8 cellular contexts compared by ENCODE assay signal in the genomic region with DNA sequence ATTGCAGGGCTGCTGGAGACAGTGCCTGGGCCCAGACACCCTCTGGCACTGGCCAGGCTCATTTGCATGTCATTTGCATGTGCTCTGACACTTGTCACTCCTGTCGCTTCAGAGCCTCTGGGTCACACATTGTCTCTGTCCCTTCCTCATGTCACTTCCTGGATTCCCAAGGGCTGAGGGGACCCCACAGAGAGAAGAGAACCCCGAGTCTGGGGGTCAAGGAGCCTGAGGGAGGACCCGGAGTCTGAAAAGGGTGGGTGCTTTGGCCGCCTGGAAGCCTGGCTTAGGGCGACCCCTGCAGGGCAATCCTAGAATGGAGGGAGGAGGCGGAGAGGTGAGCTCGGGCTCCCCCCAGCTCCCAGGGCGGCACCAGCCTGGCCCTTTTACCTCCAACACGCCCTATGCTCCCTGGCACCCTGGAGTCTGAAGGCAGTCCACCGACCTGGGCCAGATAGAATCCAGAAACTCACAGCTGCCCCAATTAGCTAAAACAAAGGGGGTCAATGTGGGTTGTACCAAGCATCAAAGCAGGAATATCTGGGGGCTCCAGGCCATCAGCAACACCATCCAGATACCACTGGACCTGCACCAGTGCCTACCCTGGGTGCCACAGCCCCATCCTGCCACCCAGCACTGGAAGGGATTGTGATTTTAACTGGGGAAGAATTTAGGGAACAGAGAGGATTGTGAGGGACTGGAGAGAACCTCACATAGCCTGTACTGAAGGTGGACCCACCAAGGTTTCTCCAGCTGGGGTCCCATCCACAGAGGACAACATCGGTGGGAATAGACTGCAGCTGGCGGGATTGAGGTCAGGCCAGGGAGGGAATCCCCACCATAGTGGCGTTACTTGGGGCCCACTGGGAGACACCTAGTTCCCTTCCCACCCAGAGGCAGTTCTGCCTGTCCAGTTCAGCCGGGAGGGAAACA. TPM values are rescaled to one million over a fixed set of nuclear protein-coding genes. Genes with fewer than 3 reads are reported as not detected.
DNase-seq lines count a peak whose midpoint lies in the region; ATAC-seq and TF ChIP-seq lines count a peak whose summit lies in the region.

No MANE protein-coding gene starts in this region.

- H3K36me3 Mint-ChIP-seq in activated naive CD8-positive, alpha-beta T cell treated with anti-CD3 and anti-CD28 coated beads for 36 hours = no peaks in the 10 kb centered on the region

- H2AFZ ChIP-seq in ACC112 (ENCODE audit: low read length, unreplicated experiment) = no peak overlapping the region

- intact Hi-C loops in right cardiac atrium (cut with DNase I) = loop anchor here (2.0 to 10.0 kb wide), 5 partner anchors 206 to 716 kb away; no protein-coding TSS in a partner anchor

- peak; percentile 73 for TF ChIP-seq CTCF in GM13977 (IDR thresholded peaks at IDR 0.05; ENCODE audit: extremely low read depth, insufficient read depth, missing control alignments)

- H3K36me3 ChIP-seq in ACC112 (ENCODE audit: insufficient read depth, low read length) = no peaks in the 10 kb centered on the region

- H3K79me2 ChIP-seq in ACC112 (ENCODE audit: control insufficient read depth, insufficient read depth, low read length, unreplicated experiment) = no peaks in the 10 kb centered on the region

- H3K27me3 Mint-ChIP-seq in activated naive CD8-positive, alpha-beta T cell treated with anti-CD3 and anti-CD28 coated beads for 36 hours = no peaks in the 10 kb centered on the region

- peak; percentile 85 for DNase-seq in GM13977 (ENCODE audit: low spot score)
- peak; percentile 69 for DNase-seq in SK-MEL-5 (ENCODE audit: low read depth, low spot score)
- DNase-seq in activated naive CD8-positive, alpha-beta T cell treated with anti-CD3 and anti-CD28 coated beads for 36 hours = peak; percentile 80
- peak; percentile 58 to 84 (median 83) for DNase-seq in right cardiac atrium
- peak; percentile 55 to 81 for DNase-seq in stimulated activated CD4-positive, alpha-beta T cell treated with anti-CD3 and anti-CD28 coated beads, Interleukin-12 subunit alpha, Interleukin-12 subunit beta, amount 100 ng/mL, for 24 hours (ENCODE audit: low read depth in 2 of 2)
- DNase-seq in epidermal melanocyte (ENCODE audit: insufficient read length, low spot score) = no peak

- H3K9me3 ChIP-seq in right cardiac atrium (ENCODE audit: control insufficient read depth, low read length) = no peaks in the 10 kb centered on the region

- no peaks in the 10 kb centered on the region for H3K9me3 Mint-ChIP-seq in activated naive CD8-positive, alpha-beta T cell treated with anti-CD3 and anti-CD28 coated beads for 36 hours

- peaks cover 49% of the 10 kb centered on the region for H3K4me1 ChIP-seq in ACC112 (ENCODE audit: control insufficient read depth, insufficient read depth, low read length, unreplicated experiment)
- H3K4me1 ChIP-seq in right cardiac atrium (ENCODE audit: control insufficient read depth, insufficient read depth, low read length) = peaks cover 6% of the 10 kb centered on the region

- no peaks in the 10 kb centered on the region for H3K27me3 ChIP-seq in ACC112 (ENCODE audit: insufficient read depth, low read length)
- H3K27me3 ChIP-seq in right cardiac atrium (ENCODE audit: control insufficient read depth, insufficient read depth) = no peaks in the 10 kb centered on the region

- peak overlapping the region; percentile 93 for H3K27ac ChIP-seq in ACC112 (ENCODE audit: low read depth, low read length)
- no peak overlapping the region for H3K27ac ChIP-seq in right cardiac atrium (ENCODE audit: low read length)

- no peak overlapping the region for H3K27ac Mint-ChIP-seq in activated naive CD8-positive, alpha-beta T cell treated with anti-CD3 and anti-CD28 coated beads for 36 hours

- peaks cover 25% of the 10 kb centered on the region for H3K4me1 Mint-ChIP-seq in activated naive CD8-positive, alpha-beta T cell treated with anti-CD3 and anti-CD28 coated beads for 36 hours

- 46% methylated on average over 14 of the region's 14 CpGs for WGBS in right cardiac atrium

- H3K4me3 ChIP-seq in ACC112 (ENCODE audit: low read depth, low read length) (no peak overlapping the region; the same call in 1 of the 2 replicates), right cardiac atrium (ENCODE audit: low read length) (no peak overlapping the region)

- ATAC-seq in HG03280 (IDR thresholded peaks at IDR 0.05; ENCODE audit: unreplicated experiment) (peak; percentile 65), right cardiac atrium (peak in 1 of 2 donors; percentile 22)

- in situ Hi-C loops in GM13977 (cut with MboI; ENCODE audit: low pct_unique_long_range_greater_than_20kb, low sequenced_read_pairs, unreplicated experiment) = no loop called here
- in situ Hi-C loops in SK-MEL-5 (cut with HindIII; ENCODE audit: low pct_unique_long_range_greater_than_20kb, low sequenced_read_pairs) = no loop called here

- H3K4me3 Mint-ChIP-seq in activated naive CD8-positive, alpha-beta T cell treated with anti-CD3 and anti-CD28 coated beads for 36 hours = no peak overlapping the region

RNA-seq across cellular contexts. Expression of a gene that starts 21.8 kb away (rescaled TPM):
- 0.34 TPM in 1 of 2 replicates, not detected in the other for total RNA-seq in SK-MEL-5 (2014; rRNA removed; shearing (Covaris generic))
- not detected in 2 replicates for polyA plus RNA-seq in SK-MEL-5 (2015; cell fraction: cytosol; rRNA removed)
- 0.08 TPM in 1 of 2 replicates, not detected in the other for polyA plus RNA-seq in SK-MEL-5 (2015; cell fraction: nucleus; rRNA removed)
- total RNA-seq in activated naive CD8-positive, alpha-beta T cell treated with anti-CD3 and anti-CD28 coated beads for 36 hours = not detected
- total RNA-seq in right cardiac atrium = not detected
- 0.02 TPM for polyA plus RNA-seq in right cardiac atrium

RNA-seq across cellular contexts. Expression of a gene that starts 34.2 kb away (rescaled TPM):
- total RNA-seq in SK-MEL-5 (2014; rRNA removed; shearing (Covaris generic)) = 0.96 TPM in 1 of 2 replicates, not detected in the other
- 0.67 TPM in 1 of 2 replicates, not detected in the other for polyA plus RNA-seq in SK-MEL-5 (2015; cell fraction: cytosol; rRNA removed)
- 0.65 and 1.7 TPM in 2 replicates for polyA plus RNA-seq in SK-MEL-5 (2015; cell fraction: nucleus; rRNA removed)
- total RNA-seq in activated naive CD8-positive, alpha-beta T cell treated with anti-CD3 and anti-CD28 coated beads for 36 hours = under 1 TPM; 0.48 to 0.62 TPM
- 100 to 1,000 TPM; 104 to 259 (median 212) TPM for total RNA-seq in right cardiac atrium
- 282 TPM for polyA plus RNA-seq in right cardiac atrium

RNA-seq across cellular contexts. Expression of a gene that starts 36.5 kb away (rescaled TPM):
- total RNA-seq in SK-MEL-5 (2014; rRNA removed; shearing (Covaris generic)) = not detected in 2 replicates
- not detected in 2 replicates for polyA plus RNA-seq in SK-MEL-5 (2015; cell fraction: cytosol; rRNA removed)
- polyA plus RNA-seq in SK-MEL-5 (2015; cell fraction: nucleus; rRNA removed) = 0.81 TPM in 1 of 2 replicates, not detected in the other
- under 1 TPM; 0.95 to 0.96 TPM for total RNA-seq in activated naive CD8-positive, alpha-beta T cell treated with anti-CD3 and anti-CD28 coated beads for 36 hours
- total RNA-seq in right cardiac atrium = not detected
- polyA plus RNA-seq in right cardiac atrium = 0.09 TPM

RNA-seq across cellular contexts. Expression of a gene that starts 56.7 kb away (rescaled TPM):
- total RNA-seq in SK-MEL-5 (2014; rRNA removed; shearing (Covaris generic)) = not detected in 2 replicates
- polyA plus RNA-seq in SK-MEL-5 (2015; cell fraction: cytosol; rRNA removed) = not detected in 2 replicates
- not detected in 2 replicates for polyA plus RNA-seq in SK-MEL-5 (2015; cell fraction: nucleus; rRNA removed)
- under 1 TPM in 1 of 2 experiments, not detected in 1; 0.22 TPM for total RNA-seq in activated naive CD8-positive, alpha-beta T cell treated with anti-CD3 and anti-CD28 coated beads for 36 hours
- not detected for total RNA-seq in right cardiac atrium
- polyA plus RNA-seq in right cardiac atrium = 0.20 TPM

Comparison
In these comparisons a context has a peak if more than half of its experiments do, and no peak if none do; other contexts are left out.
1. RNA of a gene that starts 34.2 kb away (total RNA-seq): 104 to 259 TPM in right cardiac atrium; 0.48 to 0.62 TPM in activated naive CD8-positive, alpha-beta T cell treated with anti-CD3 and anti-CD28 coated beads for 36 hours and 0.96 TPM in SK-MEL-5; every median in the first group is over 10 times any median in the second.